ENCODE assay signal across 17 cellular contexts in the genomic region with DNA sequence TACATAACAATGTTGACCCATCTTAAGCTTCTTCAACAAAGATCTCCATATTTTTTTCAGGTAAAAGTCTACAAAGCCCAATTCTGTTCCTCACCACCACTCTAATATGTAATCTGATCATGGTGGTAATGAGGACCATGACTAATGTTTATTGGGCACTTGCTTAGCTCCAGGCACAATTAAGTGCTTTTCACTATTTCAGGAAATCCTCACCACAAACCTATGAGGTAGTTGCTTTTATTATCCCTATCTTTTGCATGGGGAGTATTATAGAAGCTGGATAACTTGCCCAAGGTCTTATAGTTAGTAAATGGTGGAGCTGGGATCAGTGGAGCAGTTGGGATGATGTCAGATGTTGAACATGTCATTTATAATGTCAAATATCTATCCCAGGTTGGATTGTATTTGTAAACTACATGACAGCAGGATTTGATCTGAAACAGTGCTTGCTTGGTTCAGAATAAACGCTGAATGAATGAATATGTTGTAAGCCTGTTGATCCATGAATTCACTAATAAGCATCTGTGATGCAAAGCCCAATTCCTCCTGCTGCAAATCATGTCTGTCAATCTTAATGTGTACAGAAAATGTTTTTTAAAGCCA.
DNase-seq lines count a peak whose midpoint lies in the region; ATAC-seq and TF ChIP-seq lines count a peak whose summit lies in the region.
"Had no signal": no experiment of that assay in that cellular context is flagged by ENCODE, and none has a peak within 500 bp of the region (broad histone marks: within the 10 kb centered on the region; RNA-seq: fewer than 3 reads in every experiment).

No MANE protein-coding gene starts in this region.

- no peak for ATAC-seq in GM19455 (IDR thresholded peaks at IDR 0.05; ENCODE audit: unreplicated experiment)
- ATAC-seq: A549 had no signal

- CTCF ChIA-PET in HEK293 (lab: Yijun Ruan, JAX): interaction anchor here (0.6 kb wide), 1 partner anchor 430 kb away, joined by 4 read pairs; no protein-coding TSS in a partner anchor

- H3K27ac ChIP-seq in HEK293 (ENCODE audit: extremely low read depth, low read depth, low read length) (no peak overlapping the region), iPS-20b (ENCODE audit: low read length) (peak overlapping the region; percentile 49)
- H3K27ac ChIP-seq: 22Rv1, A549, BLaER1 had no signal

- no peak for TF ChIP-seq CTCF in HEK293 (tag by site-specific recombination; IDR thresholded peaks at IDR 0.05)

- POLR2A ChIA-PET in HEK293 (lab: Yijun Ruan, JAX): no interaction called here

- no peak overlapping the region for H3K4me3 ChIP-seq in HEK293 (ENCODE audit: low read depth, low read length)
- no peak overlapping the region for H3K4me3 ChIP-seq in iPS-20b (ENCODE audit: low read length)
- H3K4me3 ChIP-seq: A549, BLaER1, HAP-1 had no signal

- H3K4me1 ChIP-seq in HEK293 (ENCODE audit: control insufficient read depth, insufficient read depth, low read length) (0 out of 2 replicates have a peak, but pooled peaks cover 10% of the 10 kb centered on the region), iPS-20b (ENCODE audit: insufficient read depth, low read length) (peaks cover 34% of the 10 kb centered on the region; the same call in 1 of the 2 replicates)
- H3K4me1 ChIP-seq: A549, BLaER1, HAP-1 had no signal

- DNase-seq in DMS53 (lab: John Stamatoyannopoulos, UW) (peak; percentile 23), DMS53 treated with DMSO at 0.1 percent for 48 hours (lab: John Stamatoyannopoulos, UW; ENCODE audit: unreplicated experiment) (no peak), NCI-H69 (lab: John Stamatoyannopoulos, UW) (peak; percentile 48), nucleus accumbens (lab: John Stamatoyannopoulos, UW) (no peak), NCI-H524 (lab: John Stamatoyannopoulos, UW) (no peak)
- DNase-seq: CD4-positive, alpha-beta memory T cell; DMS153; DND-41; HFFc6; KG1 had no signal

- no peak overlapping the region for H3K9ac ChIP-seq in iPS-20b (ENCODE audit: low read depth, low read length)
- H3K9ac ChIP-seq: BLaER1 had no signal

- H3K9me3 ChIP-seq in HEK293 (ENCODE audit: control insufficient read depth, insufficient read depth, low read depth, low read length) (no peaks in the 10 kb centered on the region), iPS-20b (ENCODE audit: insufficient read depth, low read depth, low read length) (no peaks in the 10 kb centered on the region)
- H3K9me3 ChIP-seq: A549, BLaER1, HAP-1 had no signal

- no peaks in the 10 kb centered on the region for H3K36me3 ChIP-seq in HEK293 (ENCODE audit: control insufficient read depth in 2 of 2, insufficient read depth in 1 of 2, low read length in 2 of 2)
- no peaks in the 10 kb centered on the region for H3K36me3 ChIP-seq in iPS-20b (ENCODE audit: insufficient read depth, low read depth, low read length)
- H3K36me3 ChIP-seq: BLaER1, HAP-1 had no signal

- H3K27me3 ChIP-seq in iPS-20b (ENCODE audit: insufficient read depth, low read length): no peaks in the 10 kb centered on the region
- H3K27me3 ChIP-seq: BLaER1 had no signal

TF ChIP-seq in HEK293, 187 proteins besides CTCF, POLR2A, EP300 and RAD21 (continues in another document):
- TF ChIP-seq, protein P1, sequence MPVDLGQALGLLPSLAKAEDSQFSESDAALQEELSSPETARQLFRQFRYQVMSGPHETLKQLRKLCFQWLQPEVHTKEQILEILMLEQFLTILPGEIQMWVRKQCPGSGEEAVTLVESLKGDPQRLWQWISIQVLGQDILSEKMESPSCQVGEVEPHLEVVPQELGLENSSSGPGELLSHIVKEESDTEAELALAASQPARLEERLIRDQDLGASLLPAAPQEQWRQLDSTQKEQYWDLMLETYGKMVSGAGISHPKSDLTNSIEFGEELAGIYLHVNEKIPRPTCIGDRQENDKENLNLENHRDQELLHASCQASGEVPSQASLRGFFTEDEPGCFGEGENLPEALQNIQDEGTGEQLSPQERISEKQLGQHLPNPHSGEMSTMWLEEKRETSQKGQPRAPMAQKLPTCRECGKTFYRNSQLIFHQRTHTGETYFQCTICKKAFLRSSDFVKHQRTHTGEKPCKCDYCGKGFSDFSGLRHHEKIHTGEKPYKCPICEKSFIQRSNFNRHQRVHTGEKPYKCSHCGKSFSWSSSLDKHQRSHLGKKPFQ (tag by site-specific recombination; IDR thresholded peaks at IDR 0.05): no peak
- TF ChIP-seq ZXDB (tag by site-specific recombination; IDR thresholded peaks at IDR 0.05) (peak; percentile 52), ZNF121 (tag by site-specific recombination; IDR thresholded peaks at IDR 0.05) (no peak), ZNF248 (tag by site-specific recombination; IDR thresholded peaks at IDR 0.05) (no peak), ZNF174 (tag by site-specific recombination; IDR thresholded peaks at IDR 0.05) (no peak), ZBTB48 (tag by site-specific recombination; IDR thresholded peaks at IDR 0.05) (no peak), ZNF10 (tag by site-specific recombination; IDR thresholded peaks at IDR 0.05) (0 out of 2 replicates have a peak, but pooled peaks have one; percentile 22), EGR2 (tag by site-specific recombination; IDR thresholded peaks at IDR 0.05; ENCODE audit: low read depth) (no peak), ZNF239 (tag by site-specific recombination; IDR thresholded peaks at IDR 0.05) (no peak), ZNF623 (tag by site-specific recombination; IDR thresholded peaks at IDR 0.05) (no peak), ZNF777 (tag by site-specific recombination; IDR thresholded peaks at IDR 0.05; ENCODE audit: borderline replicate concordance) (no peak), ZNF214 (tag by site-specific recombination; IDR thresholded peaks at IDR 0.05; ENCODE audit: borderline replicate concordance) (no peak), ZNF48 (tag by site-specific recombination; IDR thresholded peaks at IDR 0.05) (no peak), ZNF394 (tag by site-specific recombination; IDR thresholded peaks at IDR 0.05; ENCODE audit: borderline replicate concordance) (peak; percentile 41; the same call in 1 of the 2 replicates), ZNF223 (tag by site-specific recombination; IDR thresholded peaks at IDR 0.05) (no peak), PRDM1 (tag by site-specific recombination; IDR thresholded peaks at IDR 0.05) (no peak), ZNF654 (tag by site-specific recombination; IDR thresholded peaks at IDR 0.05; ENCODE audit: low read depth) (no peak), ZNF791 (tag by site-specific recombination; IDR thresholded peaks at IDR 0.05) (no peak), ZNF140 (tag by site-specific recombination; IDR thresholded peaks at IDR 0.05) (no peak), SP7 (tag by site-specific recombination; IDR thresholded peaks at IDR 0.05) (0 out of 2 replicates have a peak, but pooled peaks have one; percentile 22), MZF1 (tag by site-specific recombination; IDR thresholded peaks at IDR 0.05; ENCODE audit: borderline replicate concordance) (peak; percentile 89; the same call in 1 of the 2 replicates), ZNF660 (tag by site-specific recombination; IDR thresholded peaks at IDR 0.05) (peak; percentile 57; the same call in 1 of the 2 replicates), BCL11A (tag by site-specific recombination; IDR thresholded peaks at IDR 0.05; ENCODE audit: low read depth) (no peak), FEZF1 (tag by site-specific recombination; IDR thresholded peaks at IDR 0.05) (peak; percentile 78), ZNF169 (tag by site-specific recombination; IDR thresholded peaks at IDR 0.05) (no peak)
- TF ChIP-seq, protein P2, sequence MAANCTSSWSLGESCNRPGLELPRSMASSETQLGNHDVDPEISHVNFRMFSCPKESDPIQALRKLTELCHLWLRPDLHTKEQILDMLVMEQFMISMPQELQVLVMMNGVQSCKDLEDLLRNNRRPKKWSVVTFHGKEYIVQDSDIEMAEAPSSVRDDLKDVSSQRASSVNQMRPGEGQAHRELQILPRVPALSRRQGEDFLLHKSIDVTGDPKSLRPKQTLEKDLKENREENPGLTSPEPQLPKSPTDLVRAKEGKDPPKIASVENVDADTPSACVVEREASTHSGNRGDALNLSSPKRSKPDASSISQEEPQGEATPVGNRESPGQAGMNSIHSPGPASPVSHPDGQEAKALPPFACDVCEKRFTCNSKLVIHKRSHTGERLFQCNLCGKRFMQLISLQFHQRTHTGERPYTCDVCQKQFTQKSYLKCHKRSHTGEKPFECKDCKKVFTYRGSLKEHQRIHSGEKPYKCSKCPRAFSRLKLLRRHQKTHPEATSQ (tag by site-specific recombination; IDR thresholded peaks at IDR 0.05): no peak
- TF ChIP-seq, protein P3, sequence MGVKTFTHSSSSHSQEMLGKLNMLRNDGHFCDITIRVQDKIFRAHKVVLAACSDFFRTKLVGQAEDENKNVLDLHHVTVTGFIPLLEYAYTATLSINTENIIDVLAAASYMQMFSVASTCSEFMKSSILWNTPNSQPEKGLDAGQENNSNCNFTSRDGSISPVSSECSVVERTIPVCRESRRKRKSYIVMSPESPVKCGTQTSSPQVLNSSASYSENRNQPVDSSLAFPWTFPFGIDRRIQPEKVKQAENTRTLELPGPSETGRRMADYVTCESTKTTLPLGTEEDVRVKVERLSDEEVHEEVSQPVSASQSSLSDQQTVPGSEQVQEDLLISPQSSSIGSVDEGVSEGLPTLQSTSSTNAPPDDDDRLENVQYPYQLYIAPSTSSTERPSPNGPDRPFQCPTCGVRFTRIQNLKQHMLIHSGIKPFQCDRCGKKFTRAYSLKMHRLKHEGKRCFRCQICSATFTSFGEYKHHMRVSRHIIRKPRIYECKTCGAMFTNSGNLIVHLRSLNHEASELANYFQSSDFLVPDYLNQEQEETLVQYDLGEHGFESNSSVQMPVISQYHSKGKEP (tag by site-specific recombination; IDR thresholded peaks at IDR 0.05): peak; percentile 69
- TF ChIP-seq, protein P4, sequence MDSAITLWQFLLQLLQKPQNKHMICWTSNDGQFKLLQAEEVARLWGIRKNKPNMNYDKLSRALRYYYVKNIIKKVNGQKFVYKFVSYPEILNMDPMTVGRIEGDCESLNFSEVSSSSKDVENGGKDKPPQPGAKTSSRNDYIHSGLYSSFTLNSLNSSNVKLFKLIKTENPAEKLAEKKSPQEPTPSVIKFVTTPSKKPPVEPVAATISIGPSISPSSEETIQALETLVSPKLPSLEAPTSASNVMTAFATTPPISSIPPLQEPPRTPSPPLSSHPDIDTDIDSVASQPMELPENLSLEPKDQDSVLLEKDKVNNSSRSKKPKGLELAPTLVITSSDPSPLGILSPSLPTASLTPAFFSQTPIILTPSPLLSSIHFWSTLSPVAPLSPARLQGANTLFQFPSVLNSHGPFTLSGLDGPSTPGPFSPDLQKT (IDR thresholded peaks at IDR 0.05; ENCODE audit: borderline replicate concordance, low read depth, low read length): no peak

Comparison
In these comparisons a context has a peak if more than half of its experiments do, and no peak if none do; other contexts are left out.
1. DNase-seq: peak in DMS53 (single experiment) and NCI-H69 (single experiment); none in DMS53 treated with DMSO at 0.1 percent for 48 hours (single experiment), nucleus accumbens (0 of 56) and NCI-H524 (0 of 2).